Comparison of ENCODE assay signal across 12 cellular contexts in genomic region chr5:146213210-146213838, GRCh38. TPM values are rescaled to one million over a fixed set of nuclear protein-coding genes. Genes with fewer than 3 reads are reported as not detected.
DNase-seq lines count a peak whose midpoint lies in the region; ATAC-seq and TF ChIP-seq lines count a peak whose summit lies in the region.
"Had no signal": no experiment of that assay in that cellular context is flagged by ENCODE, and none has a peak within 500 bp of the region (broad histone marks: within the 10 kb centered on the region; RNA-seq: fewer than 3 reads in every experiment).

No MANE protein-coding gene starts in this region.

- H3K27me3 Mint-ChIP-seq in WTC11 (ENCODE audit: low read depth) = no peaks in the 10 kb centered on the region

- peak overlapping the region; percentile 82 for H3K27ac Mint-ChIP-seq in WTC11

- H3K4me1 Mint-ChIP-seq in WTC11 = peaks cover 5% of the 10 kb centered on the region; the same call in 1 of the 2 replicates
- H3K4me1 Mint-ChIP-seq: H9 had no signal

- H3K36me3 Mint-ChIP-seq in WTC11 = no peaks in the 10 kb centered on the region

- ATAC-seq in WTC11 (no peak), GM21619 (IDR thresholded peaks at IDR 0.05; ENCODE audit: unreplicated experiment) (no peak)

- POLR2A ChIA-PET in WTC11 (lab: Charles Lee) = no interaction called here

- TF ChIP-seq CTCF in WTC11 (IDR thresholded peaks at IDR 0.05) = no peak

- H3K4me3 Mint-ChIP-seq in WTC11 = no peak overlapping the region
- H3K4me3 Mint-ChIP-seq: H9 had no signal

- H3K9me3 Mint-ChIP-seq in WTC11 = no peaks in the 10 kb centered on the region
- H3K9me3 Mint-ChIP-seq: H9 had no signal

- DNase-seq in GF-D8 (lab: John Stamatoyannopoulos, UW) (peak; percentile 12), NCI-H146 (lab: John Stamatoyannopoulos, UW) (peak; percentile 15), WTC11 (ENCODE audit: low spot score) (no peak), kidney tubule cell (ENCODE audit: low spot score) (peak; percentile 23), NCI-H2171 treated with DMSO at 0.1 percent for 48 hours (lab: John Stamatoyannopoulos, UW) (no peak), KG1 (lab: John Stamatoyannopoulos, UW) (no peak), RKO (ENCODE audit: low spot score) (no peak)
- DNase-seq: activated CD4-positive, CD25-positive, alpha-beta regulatory T cell treated with anti-CD3 and anti-CD28 coated beads, Interleukin-2, amount 50 U/mL, for 72 hours; activated naive CD4-positive, alpha-beta T cell treated with Interleukin-2 at 50 U/mL for 16 hours; H9; mesenchymal stem cell had no signal

- CTCF ChIA-PET in WTC11 (lab: Charles Lee) = no interaction called here

TF ChIP-seq in WTC11, 78 proteins besides CTCF, POLR2A, EP300 and RAD21:
- TF ChIP-seq RORB (CRISPR knock-in tag; IDR thresholded peaks at IDR 0.05) = no peak
- peak; percentile 14; the same call in 1 of the 2 replicates for TF ChIP-seq GABPB1 (CRISPR knock-in tag; IDR thresholded peaks at IDR 0.05)

RNA-seq across cellular contexts. Expression of gene RBM27, which starts 9.9 kb away (rescaled TPM):
- 29.4 to 32.6 TPM (median 29.8 TPM) in 3 replicates for total RNA-seq in WTC11 (2021)

RNA-seq across cellular contexts. Expression of gene LARS1, which starts 30.9 kb away (rescaled TPM):
- 248 to 270 TPM (median 264 TPM) in 3 replicates for total RNA-seq in WTC11 (2021)

Comparison
In these comparisons a context has a peak if more than half of its experiments do, and no peak if none do; other contexts are left out.
1. DNase-seq: peak in GF-D8 (single experiment), NCI-H146 (single experiment) and kidney tubule cell (single experiment); none in WTC11 (single experiment), NCI-H2171 treated with DMSO at 0.1 percent for 48 hours (single experiment), KG1 (single experiment) and RKO (single experiment).